In genomic region chr16:17261197-17261858, GRCh38 we compare ENCODE assay signal across 15 cellular contexts.
DNase-seq lines count a peak whose midpoint lies in the region; TF ChIP-seq lines count a peak whose summit lies in the region.
"Had no signal": no experiment of that assay in that cellular context is flagged by ENCODE, and none has a peak within 500 bp of the region (broad histone marks: within the 10 kb centered on the region; RNA-seq: fewer than 3 reads in every experiment).

No MANE protein-coding gene starts in this region.

- no peaks in the 10 kb centered on the region for H3K27me3 ChIP-seq in CD8-positive, alpha-beta memory T cell (ENCODE audit: insufficient read depth, low read length, poor library complexity, severe bottlenecking)
- no peaks in the 10 kb centered on the region for H3K27me3 ChIP-seq in endodermal cell (ENCODE audit: control insufficient read depth, insufficient read depth, low read length, poor library complexity, severe bottlenecking)
- H3K27me3 ChIP-seq: heart left ventricle, SJSA1, spleen had no signal

- no peak overlapping the region for H3K4me3 ChIP-seq in CD8-positive, alpha-beta memory T cell (ENCODE audit: low read length)
- H3K4me3 ChIP-seq in endodermal cell (ENCODE audit: low read length): no peak overlapping the region
- H3K4me3 ChIP-seq: heart left ventricle, SJSA1, spleen had no signal

- WGBS in endodermal cell (ENCODE audit: insufficient coverage in 1 of 2, insufficient read length in 1 of 2), 2 experiments: 69 to 82% methylated on average over 4 to 5 of the region's 5 CpGs

- H3K9me3 Mint-ChIP-seq in CD14-positive monocyte (peaks cover 0 to 2% (median 0%) of the 10 kb centered on the region in 7 donors), endodermal cell (no peaks in the 10 kb centered on the region), progenitor cell of endocrine pancreas (ENCODE audit: low read depth) (no peaks in the 10 kb centered on the region)
- H3K9me3 Mint-ChIP-seq in CD8-positive, alpha-beta memory T cell: no peaks in the 10 kb centered on the region
- H3K9me3 Mint-ChIP-seq: activated T-cell treated with anti-CD3 and anti-CD28 coated beads, Interleukin-2, amount 50 U/mL, for 4 hours; dendritic cell treated with granulocyte-macrophage colony-stimulating factor and Interleukin-4, amounts not matched to agents 40 ng/mL and 50 ng/mL, for 4 days had no signal

- POLR2A ChIA-PET in CD8-positive, alpha-beta memory T cell (lab: Charles Lee): no interaction called here

- DNase-seq in CD14-positive monocyte (ENCODE audit: low spot score) (no peak), RPMI8226 (peak; percentile 33), endodermal cell (no peak), putamen (ENCODE audit: low spot score) (no peak), progenitor cell of endocrine pancreas (ENCODE audit: low spot score, unreplicated experiment) (no peak)
- DNase-seq in CD8-positive, alpha-beta memory T cell: no peak
- DNase-seq in stimulated activated naive CD4-positive, alpha-beta T cell (lab: John Stamatoyannopoulos, UW): no peak
- DNase-seq: activated T-cell treated with anti-CD3 and anti-CD28 coated beads, Interleukin-2, amount 50 U/mL, for 4 hours; heart left ventricle; NCI-H2107; posterior cingulate gyrus; spleen had no signal

- H3K36me3 ChIP-seq in CD8-positive, alpha-beta memory T cell (ENCODE audit: insufficient read depth, low read length): no peaks in the 10 kb centered on the region
- H3K36me3 ChIP-seq in endodermal cell (ENCODE audit: control insufficient read depth, insufficient read depth, low read length): no peaks in the 10 kb centered on the region
- H3K36me3 ChIP-seq: heart left ventricle, SJSA1 had no signal

- H3K9ac ChIP-seq in endodermal cell (ENCODE audit: extremely low read depth, low read length, poor library complexity, severe bottlenecking): no peak overlapping the region

- no peaks in the 10 kb centered on the region for H3K4me1 ChIP-seq in CD8-positive, alpha-beta memory T cell (ENCODE audit: insufficient read depth, low read length)
- no peaks in the 10 kb centered on the region for H3K4me1 ChIP-seq in endodermal cell (ENCODE audit: control insufficient read depth, insufficient read depth, low read length)
- H3K4me1 ChIP-seq: SJSA1 had no signal

- no peak overlapping the region for H3K27ac ChIP-seq in CD8-positive, alpha-beta memory T cell (ENCODE audit: low read depth, low read length)
- no peak overlapping the region for H3K27ac ChIP-seq in endodermal cell (ENCODE audit: low read depth, low read length)
- H3K27ac ChIP-seq: C4-2B, heart left ventricle, SJSA1, spleen had no signal

- H3K4me1 Mint-ChIP-seq in CD14-positive monocyte (peaks cover 50% of the 10 kb centered on the region), endodermal cell (no peaks in the 10 kb centered on the region), progenitor cell of endocrine pancreas (ENCODE audit: low read depth) (no peaks in the 10 kb centered on the region)
- H3K4me1 Mint-ChIP-seq in CD8-positive, alpha-beta memory T cell: peaks cover 25 to 53% (median 40%) of the 10 kb centered on the region in 3 donors

- TF ChIP-seq CTCF in CD14-positive monocyte (IDR thresholded peaks at IDR 0.05) (no peak), endodermal cell (conservative IDR thresholded peaks at IDR 0.05) (peak; percentile 25), progenitor cell of endocrine pancreas (IDR thresholded peaks at IDR 0.05; ENCODE audit: unreplicated experiment) (no peak)

- intact Hi-C loops in CD14-positive monocyte (cut with micrococcal nuclease): no loop called here

- H3K27me3 Mint-ChIP-seq in CD14-positive monocyte (ENCODE audit: low read depth in 3 of 3) (no peaks in the 10 kb centered on the region), endodermal cell (ENCODE audit: insufficient read depth) (no peaks in the 10 kb centered on the region), progenitor cell of endocrine pancreas (no peaks in the 10 kb centered on the region)
- H3K27me3 Mint-ChIP-seq in CD8-positive, alpha-beta memory T cell: no peaks in the 10 kb centered on the region
- H3K27me3 Mint-ChIP-seq: dendritic cell treated with granulocyte-macrophage colony-stimulating factor and Interleukin-4, amounts not matched to agents 40 ng/mL and 50 ng/mL, for 4 days had no signal

- H3K36me3 Mint-ChIP-seq in CD14-positive monocyte: peaks cover 0 to 12% of the 10 kb centered on the region in 2 donors
- H3K36me3 Mint-ChIP-seq in CD8-positive, alpha-beta memory T cell: peaks cover 0 to 24% (median 4%) of the 10 kb centered on the region in 3 donors
- peaks cover 7% of the 10 kb centered on the region for H3K36me3 Mint-ChIP-seq in endodermal cell (ENCODE audit: low read depth)
- H3K36me3 Mint-ChIP-seq in progenitor cell of endocrine pancreas (ENCODE audit: insufficient read depth): no peaks in the 10 kb centered on the region

- H3K9me3 ChIP-seq in CD8-positive, alpha-beta memory T cell (ENCODE audit: low read length): no peaks in the 10 kb centered on the region
- H3K9me3 ChIP-seq in endodermal cell (ENCODE audit: control insufficient read depth, low read length): no peaks in the 10 kb centered on the region
- H3K9me3 ChIP-seq: heart left ventricle, SJSA1, spleen had no signal

- CTCF ChIA-PET in CD8-positive, alpha-beta memory T cell (lab: Charles Lee): no interaction called here

- no peak overlapping the region for H3K4me3 Mint-ChIP-seq in CD14-positive monocyte
- peak overlapping the region in 1 of 7 donors; percentile 61 for H3K4me3 Mint-ChIP-seq in CD8-positive, alpha-beta memory T cell
- no peak overlapping the region for H3K4me3 Mint-ChIP-seq in endodermal cell
- no peak overlapping the region for H3K4me3 Mint-ChIP-seq in progenitor cell of endocrine pancreas (ENCODE audit: low read depth)
- H3K4me3 Mint-ChIP-seq: activated T-cell treated with anti-CD3 and anti-CD28 coated beads, Interleukin-2, amount 50 U/mL, for 4 hours; dendritic cell treated with granulocyte-macrophage colony-stimulating factor and Interleukin-4, amounts not matched to agents 40 ng/mL and 50 ng/mL, for 4 days had no signal

- H3K27ac Mint-ChIP-seq in CD14-positive monocyte: peak overlapping the region in 5 of 7 donors; percentile 6 to 78 (median 57)
- H3K27ac Mint-ChIP-seq in CD8-positive, alpha-beta memory T cell: peak overlapping the region in 6 of 8 donors; percentile 3 to 71 (median 36)
- H3K27ac Mint-ChIP-seq in endodermal cell: no peak overlapping the region
- no peak overlapping the region for H3K27ac Mint-ChIP-seq in progenitor cell of endocrine pancreas
- H3K27ac Mint-ChIP-seq: dendritic cell treated with granulocyte-macrophage colony-stimulating factor and Interleukin-4, amounts not matched to agents 40 ng/mL and 50 ng/mL, for 4 days had no signal

Comparison
In these comparisons a context has a peak if more than half of its experiments do, and no peak if none do; other contexts are left out.
1. H3K27ac Mint-ChIP-seq: peak in CD14-positive monocyte (5 of 7) and CD8-positive, alpha-beta memory T cell (6 of 8); none in endodermal cell (single experiment) and progenitor cell of endocrine pancreas (single experiment).